In genomic region chr6:41895300-41896233, GRCh38 we compare ENCODE assay signal across 8 cellular contexts. TPM values are rescaled to one million over a fixed set of nuclear protein-coding genes. Genes with fewer than 3 reads are reported as not detected.
A peak's percentile ranks its signal among the peaks of the same experiment; 100 is the strongest.
DNase-seq lines count a peak whose midpoint lies in the region; ATAC-seq and TF ChIP-seq lines count a peak whose summit lies in the region.

USP49 (minus strand) TSS chr6:41895375; CDS start chr6:41806983, 88,392 bp downstream.

- no peaks in the 10 kb centered on the region for H3K9me3 ChIP-seq in Caco-2
- no peaks in the 10 kb centered on the region for H3K9me3 ChIP-seq in endodermal cell (ENCODE audit: control insufficient read depth, low read length)
- no peaks in the 10 kb centered on the region for H3K9me3 ChIP-seq in mesodermal cell (ENCODE audit: control insufficient read depth, low read length)

- POLR2A ChIA-PET in Caco-2 (lab: Charles Lee) = interaction anchor here (0.5 to 1.9 kb wide), 7 partner anchors 8 to 247 kb away, joined by 3 to 17 read pairs (median 5); partner anchors contain the start of genes BYSL, C6orf132 and MED20

- CTCF ChIA-PET in Caco-2 (lab: Charles Lee) = interaction anchor here (0.5 to 3.0 kb wide), 11 partner anchors 11 to 304 kb away, joined by 3 to 23 read pairs (median 4); partner anchors contain the start of genes BYSL, MED20 and TOMM6

- peaks cover 7% of the 10 kb centered on the region for H3K4me1 Mint-ChIP-seq in Caco-2 (ENCODE audit: low read depth, unreplicated experiment)
- H3K4me1 Mint-ChIP-seq in endodermal cell = peaks cover 9% of the 10 kb centered on the region

- peak; percentile 63 for ATAC-seq in GM21367 (IDR thresholded peaks at IDR 0.05; ENCODE audit: unreplicated experiment)

- peak within 1 kb of the TSS; percentile 52 for H3K4me3 ChIP-seq in Caco-2 (ENCODE audit: low read depth, low read length)
- H3K4me3 ChIP-seq in endodermal cell (ENCODE audit: low read length) = peak within 1 kb of the TSS; percentile 87
- H3K4me3 ChIP-seq in mesodermal cell (ENCODE audit: extremely low read depth, insufficient read depth, low read length, poor library complexity, severe bottlenecking) = peak within 1 kb of the TSS; percentile 59

- H3K9me3 Mint-ChIP-seq in Caco-2 (ENCODE audit: unreplicated experiment) (no peaks in the 10 kb centered on the region), endodermal cell (no peaks in the 10 kb centered on the region)

- no peaks in the 10 kb centered on the region for H3K27me3 Mint-ChIP-seq in Caco-2 (ENCODE audit: insufficient read depth, unreplicated experiment)
- no peaks in the 10 kb centered on the region for H3K27me3 Mint-ChIP-seq in endodermal cell (ENCODE audit: insufficient read depth)

- no peak within 1 kb of the TSS for H3K27ac Mint-ChIP-seq in Caco-2 (ENCODE audit: unreplicated experiment)
- H3K27ac Mint-ChIP-seq in endodermal cell = peak within 1 kb of the TSS; percentile 94

- no peak for TF ChIP-seq CTCF in Caco-2 (IDR thresholded peaks at IDR 0.05; ENCODE audit: insufficient read depth in 1 of 2, low read depth in 1 of 2, low read length in 1 of 2, severe bottlenecking in 1 of 2, unreplicated experiment in 1 of 2)
- TF ChIP-seq CTCF in endodermal cell (conservative IDR thresholded peaks at IDR 0.05) = no peak

- BruUV-seq in Caco-2 (replicated peaks; lab: Mats Ljungman, UMichigan) = no TSS peak

- 0% methylated on average over 8 to 54 of the region's 55 CpGs for WGBS in endodermal cell (ENCODE audit: insufficient coverage in 1 of 2, insufficient read length in 1 of 2), 2 experiments
- WGBS in mesodermal cell (ENCODE audit: insufficient coverage in 2 of 2), 2 experiments = 0% methylated on average over 38 to 43 of the region's 55 CpGs

- H3K4me3 Mint-ChIP-seq in Caco-2 (ENCODE audit: unreplicated experiment) (no peak within 1 kb of the TSS), endodermal cell (no peak within 1 kb of the TSS)

- DNase-seq in Caco-2 (peak; percentile 89 to 96), HT1080 (ENCODE audit: low read depth) (peak; percentile 76), endodermal cell (peak; percentile 98)
- peak; percentile 88 for DNase-seq in NK-92 treated with Interleukin-12 subunit alpha and Interleukin-12 subunit beta, amount 100 ng/mL, for 24 hours (lab: John Stamatoyannopoulos, UW)
- DNase-seq in activated CD8-positive, alpha-beta memory T cell treated with anti-CD3 and anti-CD28 coated beads for 4 hours (ENCODE audit: low read depth in 2 of 2) = peak; percentile 82 to 84
- DNase-seq in stimulated activated CD8-positive, alpha-beta memory T cell treated with anti-CD3 and anti-CD28 coated beads, Interleukin-15, amount 100 ng/mL, for 4 hours (ENCODE audit: low read depth in 2 of 2) = peak; percentile 81 to 82

- peak within 1 kb of the TSS; percentile 77 for H3K9ac ChIP-seq in endodermal cell (ENCODE audit: extremely low read depth, low read length, poor library complexity, severe bottlenecking)

- H3K27ac ChIP-seq in endodermal cell (ENCODE audit: low read depth, low read length) (peak within 1 kb of the TSS; percentile 98), mesodermal cell (ENCODE audit: low read depth, low read length, severe bottlenecking) (peak within 1 kb of the TSS; percentile 89)

- H3K36me3 ChIP-seq in Caco-2 (ENCODE audit: control insufficient read depth, insufficient read depth, low read length) (no peaks in the 10 kb centered on the region), endodermal cell (ENCODE audit: control insufficient read depth, insufficient read depth, low read length) (peaks cover 6% of the 10 kb centered on the region), mesodermal cell (ENCODE audit: control insufficient read depth, insufficient read depth, low read length) (peaks cover 7% of the 10 kb centered on the region)

- H3K36me3 Mint-ChIP-seq in Caco-2 (ENCODE audit: insufficient read depth, unreplicated experiment) = no peaks in the 10 kb centered on the region
- H3K36me3 Mint-ChIP-seq in endodermal cell (ENCODE audit: low read depth) = peaks cover 3% of the 10 kb centered on the region

- H3K4me1 ChIP-seq in Caco-2 = peaks cover 22% of the 10 kb centered on the region
- no peaks in the 10 kb centered on the region for H3K4me1 ChIP-seq in endodermal cell (ENCODE audit: control insufficient read depth, insufficient read depth, low read length)
- peaks cover 5% of the 10 kb centered on the region for H3K4me1 ChIP-seq in mesodermal cell (ENCODE audit: control insufficient read depth, insufficient read depth, low read length, poor library complexity, severe bottlenecking)

- intact Hi-C loops in Caco-2 (cut with micrococcal nuclease; ENCODE audit: unreplicated experiment) = loop anchor here (1.0 kb wide), 3 partner anchors 11 to 49 kb away; partner anchors contain the start of genes BYSL and MED20

- H3K27me3 ChIP-seq in Caco-2 (replicated peaks; ENCODE audit: control insufficient read depth, insufficient read depth, low read length) (no peaks in the 10 kb centered on the region), endodermal cell (ENCODE audit: control insufficient read depth, insufficient read depth, low read length, poor library complexity, severe bottlenecking) (no peaks in the 10 kb centered on the region)

RNA-seq across cellular contexts. Expression of gene USP49, which starts in this region (rescaled TPM):
- total RNA-seq in Caco-2 (2022) (17.9 and 18.5 TPM in 2 replicates), endodermal cell (10 to 100 TPM; 14.0 to 18.9 TPM)
- total RNA-seq in HT1080 (2014; rRNA removed; shearing (Covaris generic)) = 0.57 and 2.1 TPM in 2 replicates
- polyA plus RNA-seq in HT1080 (2015; cell fraction: cytosol; rRNA removed) = 0.78 and 1.0 TPM in 2 replicates
- 7.8 and 9.4 TPM in 2 replicates for polyA plus RNA-seq in HT1080 (2015; cell fraction: nucleus; rRNA removed)
- 17.2 TPM for polyA plus RNA-seq in endodermal cell (2013, experiment 1 of 2)
- 14.8 TPM for polyA plus RNA-seq in endodermal cell (2013, experiment 2 of 2)
- 6.5 TPM for polyA plus RNA-seq in mesodermal cell (2013, experiment 1 of 2)
- polyA plus RNA-seq in mesodermal cell (2013, experiment 2 of 2) = 5.0 TPM

Comparison
In these comparisons a context has a peak if more than half of its experiments do, and no peak if none do; other contexts are left out.
1. Peak in every context shown above with its lines: DNase-seq, ATAC-seq, H3K4me3 ChIP-seq and H3K27ac ChIP-seq.